20 cellular contexts compared by ENCODE assay signal in genomic region chr14:63499701-63500250, GRCh38. TPM values are rescaled to one million over a fixed set of nuclear protein-coding genes. Genes with fewer than 3 reads are reported as not detected.
DNase-seq lines count a peak whose midpoint lies in the region; ATAC-seq, FAIRE-seq and TF ChIP-seq lines count a peak whose summit lies in the region.
"Had no signal": no experiment of that assay in that cellular context is flagged by ENCODE, and none has a peak within 500 bp of the region (broad histone marks: within the 10 kb centered on the region; RNA-seq: fewer than 3 reads in every experiment).

No MANE protein-coding gene starts in this region.

- peak; percentile 20 for FAIRE-seq in astrocyte (lab: Jason Lieb, UNC)
- FAIRE-seq: GM12878 had no signal

- peaks cover 10% of the 10 kb centered on the region for H3K4me1 Mint-ChIP-seq in astrocyte (ENCODE audit: low read depth, unreplicated experiment)

- no peak overlapping the region for H2AFZ ChIP-seq in astrocyte (ENCODE audit: low read depth, low read length)

- H3K36me3 Mint-ChIP-seq in astrocyte (ENCODE audit: low read depth, unreplicated experiment) = peaks cover 8% of the 10 kb centered on the region

- H3K4me3 Mint-ChIP-seq in astrocyte (ENCODE audit: unreplicated experiment) = no peak overlapping the region
- H3K4me3 Mint-ChIP-seq: dendritic cell treated with granulocyte-macrophage colony-stimulating factor and Interleukin-4, amounts not matched to agents 40 ng/mL and 50 ng/mL, for 4 days had no signal

- H3K36me3 ChIP-seq in astrocyte (ENCODE audit: insufficient read depth, low read length) = no peaks in the 10 kb centered on the region
- H3K36me3 ChIP-seq: esophagus muscularis mucosa had no signal

- intact Hi-C loops in left ventricle myocardium superior (cut with micrococcal nuclease) = no loop called here

- ATAC-seq in left ventricle myocardium superior = peak; percentile 66
- no peak for ATAC-seq in GM18519 (IDR thresholded peaks at IDR 0.05; ENCODE audit: low FRiP score, unreplicated experiment)
- ATAC-seq in GM19395 (IDR thresholded peaks at IDR 0.05; ENCODE audit: unreplicated experiment) = no peak
- ATAC-seq: GM12878; HCT116; naive thymus-derived CD8-positive, alpha-beta T cell had no signal

- no peaks in the 10 kb centered on the region for H3K27me3 Mint-ChIP-seq in astrocyte (ENCODE audit: low read depth, unreplicated experiment)
- H3K27me3 Mint-ChIP-seq: CD4-positive, CD25-positive, alpha-beta regulatory T cell; dendritic cell treated with granulocyte-macrophage colony-stimulating factor and Interleukin-4, amounts not matched to agents 40 ng/mL and 50 ng/mL, for 4 days; naive thymus-derived CD8-positive, alpha-beta T cell had no signal

- TF ChIP-seq CTCF in astrocyte (IDR thresholded peaks at IDR 0.05; ENCODE audit: insufficient read depth, low read depth, low read length) = no peak

- H3K27ac Mint-ChIP-seq in astrocyte (ENCODE audit: unreplicated experiment) = no peak overlapping the region
- H3K27ac Mint-ChIP-seq: dendritic cell treated with granulocyte-macrophage colony-stimulating factor and Interleukin-4, amounts not matched to agents 40 ng/mL and 50 ng/mL, for 4 days had no signal

- no peak overlapping the region for H3K9ac ChIP-seq in astrocyte (ENCODE audit: low read length)

- no peaks in the 10 kb centered on the region for H3K4me1 ChIP-seq in astrocyte (ENCODE audit: insufficient read depth, low read length)
- H3K4me1 ChIP-seq: Peyer's patch had no signal

- H3K4me3 ChIP-seq in astrocyte (ENCODE audit: insufficient read depth, low read depth, low read length) = no peak overlapping the region
- H3K4me3 ChIP-seq: esophagus muscularis mucosa, GM12878, lung, Peyer's patch had no signal

- H4K20me1 ChIP-seq in astrocyte (ENCODE audit: insufficient read depth, low read length) = peaks cover 84% of the 10 kb centered on the region

- H3K79me2 ChIP-seq in astrocyte (ENCODE audit: insufficient read depth, low read length) = peaks cover 92% of the 10 kb centered on the region

- H3K4me2 ChIP-seq in astrocyte (ENCODE audit: low read length) = no peak overlapping the region

- H3K27ac ChIP-seq in astrocyte (ENCODE audit: low read depth, low read length) = no peak overlapping the region
- H3K27ac ChIP-seq: Peyer's patch, WERI-Rb-1 had no signal

- no peaks in the 10 kb centered on the region for H3K27me3 ChIP-seq in astrocyte (ENCODE audit: insufficient read depth, low read length)
- H3K27me3 ChIP-seq: esophagus muscularis mucosa, Peyer's patch had no signal

- DNase-seq in GM03348 (ENCODE audit: low spot score) (peak; percentile 85), astrocyte (ENCODE audit: low read depth) (peak; percentile 62), left ventricle myocardium superior (no peak), stromal cell of bone marrow (ENCODE audit: low read depth) (peak; percentile 74), T-helper 9 cell (no peak), dedifferentiated amniotic fluid mesenchymal stem cell (ENCODE audit: extremely low spot score) (no peak)
- DNase-seq: activated effector memory CD4-positive, alpha-beta T cell treated with Interleukin-2 at 50 U/mL for 16 hours; amygdala; naive thymus-derived CD8-positive, alpha-beta T cell; NCI-H748 treated with DMSO at 0.1 percent for 48 hours; Peyer's patch; WERI-Rb-1 had no signal

- no peaks in the 10 kb centered on the region for H3K9me3 ChIP-seq in astrocyte (ENCODE audit: insufficient read depth, low read depth, low read length)
- H3K9me3 ChIP-seq: esophagus muscularis mucosa, Peyer's patch had no signal

- H3K9me3 Mint-ChIP-seq in astrocyte (ENCODE audit: unreplicated experiment) = no peaks in the 10 kb centered on the region
- H3K9me3 Mint-ChIP-seq: dendritic cell treated with granulocyte-macrophage colony-stimulating factor and Interleukin-4, amounts not matched to agents 40 ng/mL and 50 ng/mL, for 4 days; naive thymus-derived CD8-positive, alpha-beta T cell had no signal

RNA-seq across cellular contexts. Expression of gene PPP2R5E, which starts 43.4 kb away (rescaled TPM):
- total RNA-seq in astrocyte (60.2 and 69.3 TPM in 2 replicates), left ventricle myocardium superior (36.9 TPM)

Comparison
In these comparisons a context has a peak if more than half of its experiments do, and no peak if none do; other contexts are left out.
1. DNase-seq: peak in GM03348 (single experiment), astrocyte (single experiment) and stromal cell of bone marrow (single experiment); none in left ventricle myocardium superior (single experiment), T-helper 9 cell (single experiment) and dedifferentiated amniotic fluid mesenchymal stem cell (single experiment).